8 cellular contexts compared by ENCODE assay signal in genomic region chr2:199955007-199955338, GRCh38. TPM values are rescaled to one million over a fixed set of nuclear protein-coding genes. Genes with fewer than 3 reads are reported as not detected.
DNase-seq lines count a peak whose midpoint lies in the region; ATAC-seq and TF ChIP-seq lines count a peak whose summit lies in the region.

No MANE protein-coding gene starts in this region.

- H3K18ac ChIP-seq in mesenchymal stem cell (ENCODE audit: low read depth in 1 of 2, low read length in 2 of 2) = peak overlapping the region; percentile 24 to 94

- H4K8ac ChIP-seq in mesenchymal stem cell (ENCODE audit: low read length) = peak overlapping the region; percentile 78

- peak overlapping the region; percentile 96 for H3K4me3 Mint-ChIP-seq in activated CD8-positive, alpha-beta memory T cell treated with anti-CD3 and anti-CD28 coated beads, Interleukin-2, amount 10 ng/mL, durations not matched to agents 7 days and 5 days
- H3K4me3 Mint-ChIP-seq in chondrocyte (ENCODE audit: unreplicated experiment) = peak overlapping the region; percentile 99

- H2BK120ac ChIP-seq in mesenchymal stem cell (ENCODE audit: low read depth, low read length) = no peak overlapping the region

- peak overlapping the region; percentile 79 for H2AFZ ChIP-seq in mesenchymal stem cell (ENCODE audit: low read depth, low read length)

- no peaks in the 10 kb centered on the region for H3K27me3 Mint-ChIP-seq in activated CD8-positive, alpha-beta memory T cell treated with anti-CD3 and anti-CD28 coated beads, Interleukin-2, amount 10 ng/mL, durations not matched to agents 7 days and 5 days
- no peaks in the 10 kb centered on the region for H3K27me3 Mint-ChIP-seq in chondrocyte (ENCODE audit: low read depth)

- H3K4me2 ChIP-seq in mesenchymal stem cell (ENCODE audit: low read length, poor library complexity, severe bottlenecking) = peak overlapping the region; percentile 74

- no peak overlapping the region for H4K91ac ChIP-seq in mesenchymal stem cell (ENCODE audit: low read length)

- no peak for DNase-seq in activated CD8-positive, alpha-beta memory T cell treated with anti-CD3 and anti-CD28 coated beads, Interleukin-2, amount 10 ng/mL, durations not matched to agents 7 days and 5 days
- DNase-seq in activated CD8-positive, alpha-beta memory T cell treated with anti-CD3 and anti-CD28 coated beads for 24 hours = no peak
- DNase-seq in NCI-H2107 treated with DMSO at 0.1 percent for 48 hours (lab: John Stamatoyannopoulos, UW; ENCODE audit: unreplicated experiment) = peak; percentile 81
- no peak for DNase-seq in chondrocyte (ENCODE audit: low spot score)
- no peak for DNase-seq in mesenchymal stem cell
- no peak for DNase-seq in vagina (ENCODE audit: extremely low spot score in 2 of 2)
- DNase-seq in AG08395 (ENCODE audit: low spot score) = no peak

- H3K14ac ChIP-seq in mesenchymal stem cell (ENCODE audit: low read length in 2 of 2) = peak overlapping the region in 1 of 2 experiments; percentile 83

- H2BK15ac ChIP-seq in mesenchymal stem cell (ENCODE audit: low read depth, poor library complexity, severe bottlenecking) = no peak overlapping the region

- H3K27ac ChIP-seq in mesenchymal stem cell (ENCODE audit: low read length, poor library complexity, severe bottlenecking) = peak overlapping the region; percentile 95
- H3K27ac ChIP-seq in vagina = peak overlapping the region; percentile 84

- peak overlapping the region; percentile 95 for H3K9ac ChIP-seq in mesenchymal stem cell (ENCODE audit: low read length)

- 0% methylated on average over 13 of the region's 13 CpGs for WGBS in mesenchymal stem cell

- no peaks in the 10 kb centered on the region for H3K27me3 ChIP-seq in mesenchymal stem cell (ENCODE audit: control insufficient read depth in 1 of 2, insufficient read depth in 1 of 2, low read length in 2 of 2)
- no peaks in the 10 kb centered on the region for H3K27me3 ChIP-seq in vagina

- H3K36me3 Mint-ChIP-seq in activated CD8-positive, alpha-beta memory T cell treated with anti-CD3 and anti-CD28 coated beads, Interleukin-2, amount 10 ng/mL, durations not matched to agents 7 days and 5 days = peaks cover 29% of the 10 kb centered on the region
- H3K36me3 Mint-ChIP-seq in chondrocyte (ENCODE audit: low read depth) = peaks cover 2% of the 10 kb centered on the region

- H3K9me3 ChIP-seq in mesenchymal stem cell (ENCODE audit: control insufficient read depth, low read length) (no peaks in the 10 kb centered on the region), vagina (no peaks in the 10 kb centered on the region)

- H3K27ac Mint-ChIP-seq in activated CD8-positive, alpha-beta memory T cell treated with anti-CD3 and anti-CD28 coated beads, Interleukin-2, amount 10 ng/mL, durations not matched to agents 7 days and 5 days = peak overlapping the region; percentile 93
- H3K27ac Mint-ChIP-seq in chondrocyte (ENCODE audit: unreplicated experiment) = peak overlapping the region; percentile 99

- H2BK12ac ChIP-seq in mesenchymal stem cell (ENCODE audit: low read length in 2 of 2) = peak overlapping the region in 1 of 2 experiments; percentile 15

- H3K4me1 ChIP-seq in mesenchymal stem cell (ENCODE audit: control insufficient read depth, insufficient read depth, low read depth, low read length) = peaks cover 12% of the 10 kb centered on the region
- H3K4me1 ChIP-seq in vagina = peaks cover 49% of the 10 kb centered on the region

- peaks cover 71% of the 10 kb centered on the region for H3K4me1 Mint-ChIP-seq in activated CD8-positive, alpha-beta memory T cell treated with anti-CD3 and anti-CD28 coated beads, Interleukin-2, amount 10 ng/mL, durations not matched to agents 7 days and 5 days
- peaks cover 42% of the 10 kb centered on the region for H3K4me1 Mint-ChIP-seq in chondrocyte (ENCODE audit: low read depth)

- H2AK5ac ChIP-seq in mesenchymal stem cell (ENCODE audit: low read length, severe bottlenecking) = no peak overlapping the region

- intact Hi-C loops in vagina (cut with DNase I) = no loop called here

- TF ChIP-seq POLR2A in vagina (IDR thresholded peaks at IDR 0.05) = no peak

- H3K9me3 Mint-ChIP-seq in activated CD8-positive, alpha-beta memory T cell treated with anti-CD3 and anti-CD28 coated beads, Interleukin-2, amount 10 ng/mL, durations not matched to agents 7 days and 5 days (ENCODE audit: low read depth) = no peaks in the 10 kb centered on the region
- H3K9me3 Mint-ChIP-seq in chondrocyte (ENCODE audit: low read depth) = no peaks in the 10 kb centered on the region

- peak; percentile 40 for ATAC-seq in activated CD8-positive, alpha-beta memory T cell treated with anti-CD3 and anti-CD28 coated beads, Interleukin-2, amount 10 ng/mL, durations not matched to agents 7 days and 5 days
- peak; percentile 51 for ATAC-seq in HG02588 (IDR thresholded peaks at IDR 0.05; ENCODE audit: unreplicated experiment)

- H3K79me1 ChIP-seq in mesenchymal stem cell (replicated peaks; ENCODE audit: low read length, poor library complexity, severe bottlenecking) = peaks cover 8% of the 10 kb centered on the region

- TF ChIP-seq CTCF in chondrocyte (IDR thresholded peaks at IDR 0.05) (no peak), vagina (IDR thresholded peaks at IDR 0.05) (no peak)

- H2BK5ac ChIP-seq in mesenchymal stem cell (ENCODE audit: low read depth, low read length, poor library complexity, severe bottlenecking) = no peak overlapping the region

- CTCF ChIA-PET in activated CD8-positive, alpha-beta memory T cell treated with anti-CD3 and anti-CD28 coated beads, Interleukin-2, amount 10 ng/mL, durations not matched to agents 7 days and 5 days (lab: Charles Lee) = no interaction called here

- H3K4me3 ChIP-seq in mesenchymal stem cell (ENCODE audit: insufficient read depth in 1 of 2, low read depth in 1 of 2, low read length in 2 of 2) (peak overlapping the region; percentile 96 to 99), vagina (peak overlapping the region; percentile 87 to 95)

- H3K23ac ChIP-seq in mesenchymal stem cell (ENCODE audit: low read length in 2 of 2) = peak overlapping the region in 1 of 2 experiments; percentile 32

- H3K36me3 ChIP-seq in mesenchymal stem cell (ENCODE audit: control insufficient read depth in 1 of 2, insufficient read depth in 2 of 2, low read depth in 1 of 2, low read length in 2 of 2) = peaks cover 3 to 28% of the 10 kb centered on the region in 2 experiments
- H3K36me3 ChIP-seq in vagina = peaks cover 0 to 7% of the 10 kb centered on the region in 2 donors

- peak overlapping the region in 1 of 2 experiments; percentile 68 for H3K4ac ChIP-seq in mesenchymal stem cell (ENCODE audit: low read depth in 1 of 2, low read length in 2 of 2)

RNA-seq across cellular contexts. Expression of gene TYW5, which starts 0.3 kb away (rescaled TPM):
- 10 to 100 TPM; 12.1 to 12.6 TPM for total RNA-seq in activated CD8-positive, alpha-beta memory T cell treated with anti-CD3 and anti-CD28 coated beads, Interleukin-2, amount 10 ng/mL, durations not matched to agents 7 days and 5 days
- total RNA-seq in chondrocyte (5.1 to 6.8 TPM (median 6.0 TPM) in 3 replicates), vagina (5.2 TPM)
- polyA plus RNA-seq in mesenchymal stem cell (2013, experiment 1 of 2) = 3.8 TPM
- 3.8 TPM for polyA plus RNA-seq in mesenchymal stem cell (2013, experiment 2 of 2)

RNA-seq across cellular contexts. Expression of gene MAIP1, which starts 0.4 kb away (rescaled TPM):
- 10 to 100 TPM; 22.0 to 26.3 TPM for total RNA-seq in activated CD8-positive, alpha-beta memory T cell treated with anti-CD3 and anti-CD28 coated beads, Interleukin-2, amount 10 ng/mL, durations not matched to agents 7 days and 5 days
- total RNA-seq in chondrocyte (9.4 to 15.1 TPM (median 14.6 TPM) in 3 replicates), vagina (16.0 TPM)
- 10.8 TPM for polyA plus RNA-seq in mesenchymal stem cell (2013, experiment 1 of 2)
- polyA plus RNA-seq in mesenchymal stem cell (2013, experiment 2 of 2) = 11.6 TPM

RNA-seq across cellular contexts. Expression of gene C2orf69, which starts 43.9 kb away (rescaled TPM):
- total RNA-seq in activated CD8-positive, alpha-beta memory T cell treated with anti-CD3 and anti-CD28 coated beads, Interleukin-2, amount 10 ng/mL, durations not matched to agents 7 days and 5 days = 10 to 100 TPM; 18.9 to 19.5 TPM
- 8.9 to 10.1 TPM (median 9.8 TPM) in 3 replicates for total RNA-seq in chondrocyte
- 5.9 TPM for polyA plus RNA-seq in mesenchymal stem cell (2013, experiment 1 of 2)
- polyA plus RNA-seq in mesenchymal stem cell (2013, experiment 2 of 2) = 6.2 TPM
- total RNA-seq in vagina = 10.1 TPM
